8 cellular contexts compared by ENCODE assay signal in the genomic region with DNA sequence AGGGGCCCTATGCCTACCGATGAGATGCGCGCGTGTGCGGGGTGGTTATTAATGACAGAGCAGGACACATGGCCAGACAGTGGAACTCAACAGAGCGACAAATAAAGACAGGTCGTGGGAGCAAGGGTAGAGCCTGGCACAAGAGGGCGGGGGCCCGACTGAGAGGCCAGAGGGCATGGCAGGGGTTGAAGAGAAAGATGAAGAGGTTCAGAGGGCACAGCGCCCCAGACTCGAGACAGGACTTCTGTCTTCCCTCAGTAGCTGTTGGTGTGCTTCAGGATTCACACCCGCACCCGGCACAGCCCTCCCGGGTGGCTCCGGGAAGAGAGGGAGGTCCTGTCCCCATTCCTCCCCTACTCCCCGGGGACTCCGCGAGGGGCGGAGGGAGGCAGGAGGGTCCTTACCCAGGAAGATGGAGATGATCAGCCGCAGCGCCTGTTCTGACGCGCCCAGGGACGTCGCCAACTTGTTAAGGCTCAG. TPM values are rescaled to one million over a fixed set of nuclear protein-coding genes. Genes with fewer than 3 reads are reported as not detected.
DNase-seq lines count a peak whose midpoint lies in the region; ATAC-seq, FAIRE-seq and TF ChIP-seq lines count a peak whose summit lies in the region.

No MANE protein-coding gene starts in this region.

- dilution Hi-C loops in endothelial cell of umbilical vein (cut with MboI; ENCODE audit: extremely low pct_ligation_motif_present, low sequenced_read_pairs): no loop called here

- H3K4me3 Mint-ChIP-seq in nephron: peak overlapping the region; percentile 88 to 92 (median 91)

- TF ChIP-seq CTCF in RWPE1 (conservative IDR thresholded peaks at IDR 0.05; ENCODE audit: low read depth) (no peak), endothelial cell of umbilical vein (IDR thresholded peaks at IDR 0.05; ENCODE audit: extremely low read depth in 1 of 2, insufficient read depth in 1 of 2, low read depth in 1 of 2, low read length in 2 of 2) (no peak), nephron (IDR thresholded peaks at IDR 0.05; ENCODE audit: unreplicated experiment in 3 of 3) (no peak)

- no peaks in the 10 kb centered on the region for H3K9me3 ChIP-seq in endothelial cell of umbilical vein (replicated peaks; ENCODE audit: control insufficient read depth, insufficient read depth, low read length)

- H3K9me1 ChIP-seq in endothelial cell of umbilical vein (replicated peaks; ENCODE audit: control insufficient read depth, extremely low read depth, insufficient read depth, low read length): no peaks in the 10 kb centered on the region

- H3K4me2 ChIP-seq in endothelial cell of umbilical vein (ENCODE audit: insufficient read depth, low read length): peak overlapping the region; percentile 92

- peak overlapping the region; percentile 74 for H3K9ac ChIP-seq in endothelial cell of umbilical vein (replicated peaks; ENCODE audit: extremely low read depth, insufficient read depth, low read length)

- H3K36me3 ChIP-seq in endothelial cell of umbilical vein (ENCODE audit: control insufficient read depth in 2 of 2, extremely low read depth in 1 of 2, insufficient read depth in 2 of 2, low read length in 2 of 2): no peaks in the 10 kb centered on the region

- no peaks in the 10 kb centered on the region for H3K27me3 Mint-ChIP-seq in nephron (ENCODE audit: low read depth)

- H3K36me3 Mint-ChIP-seq in nephron (ENCODE audit: low read depth): peaks cover 14% of the 10 kb centered on the region

- H3K4me3 ChIP-seq in endothelial cell of umbilical vein (replicated peaks in 1 of 3; ENCODE audit: insufficient read depth in 1 of 3, low read depth in 1 of 3, low read length in 3 of 3): peak overlapping the region; percentile 72 to 98 (median 97)

- CTCF ChIA-PET in RWPE1 (lab: Yijun Ruan, JAX): interaction anchor here (0.7 to 1.2 kb wide), 4 partner anchors 10 to 176 kb away, joined by 3 to 6 read pairs (median 4); no protein-coding TSS in a partner anchor
- CTCF ChIA-PET in endothelial cell of umbilical vein (lab: Charles Lee): interaction anchor here (0.8 to 1.3 kb wide), 10 partner anchors 8 to 95 kb away, joined by 3 to 7 read pairs (median 4); no protein-coding TSS in a partner anchor

- no peaks in the 10 kb centered on the region for H3K79me2 ChIP-seq in endothelial cell of umbilical vein (ENCODE audit: control insufficient read depth, insufficient read depth, low read length)

- H3K27me3 ChIP-seq in endothelial cell of umbilical vein (ENCODE audit: control insufficient read depth in 2 of 2, insufficient read depth in 2 of 2, low read length in 2 of 2): no peaks in the 10 kb centered on the region

- no peaks in the 10 kb centered on the region for H4K20me1 ChIP-seq in endothelial cell of umbilical vein (replicated peaks; ENCODE audit: control insufficient read depth, extremely low read depth, insufficient read depth, low read length)

- peak in 2 of 3 donors; percentile 4 to 30 for DNase-seq in stimulated activated CD4-positive, alpha-beta T cell treated with anti-CD3 and anti-CD28 coated beads, TNF-alpha, amount 100 ng/mL, for 48 hours (ENCODE audit: low read depth in 3 of 3)
- no peak for DNase-seq in stimulated activated CD4-positive, alpha-beta T cell treated with anti-CD3 and anti-CD28 coated beads, Interleukin-2, amount 100 ng/mL, for 24 hours
- DNase-seq in RWPE1 (ENCODE audit: low spot score) (peak; percentile 32), endothelial cell of umbilical vein (ENCODE audit: low read depth, low spot score) (no peak), NCI-H187 treated with DMSO at 0.1 percent for 48 hours (lab: John Stamatoyannopoulos, UW) (no peak), NCI-H1694 treated with DMSO at 0.1 percent for 48 hours (lab: John Stamatoyannopoulos, UW) (no peak)

- FAIRE-seq in endothelial cell of umbilical vein (lab: Jason Lieb, UNC): no peak

- BruUV-seq in endothelial cell of umbilical vein (replicated peaks; lab: Mats Ljungman, UMichigan): no TSS peak

- H3K27ac ChIP-seq in RWPE1 (peak overlapping the region; percentile 89), endothelial cell of umbilical vein (ENCODE audit: insufficient read depth, low read depth, low read length) (peak overlapping the region; percentile 64)

- intact Hi-C loops in endothelial cell of umbilical vein (cut with micrococcal nuclease): loop anchor here (1.0 to 2.0 kb wide), 6 partner anchors 25 to 171 kb away; a partner anchor contains a TSS

- peak overlapping the region; percentile 71 to 97 (median 96) for H3K27ac Mint-ChIP-seq in nephron

- peaks cover 10% of the 10 kb centered on the region for H3K4me1 ChIP-seq in endothelial cell of umbilical vein (ENCODE audit: control insufficient read depth, extremely low read depth, insufficient read depth, low read length)

- peaks cover 31% of the 10 kb centered on the region for H3K4me1 Mint-ChIP-seq in nephron

- TF ChIP-seq POLR2A in endothelial cell of umbilical vein (IDR thresholded peaks at IDR 0.05; ENCODE audit: low read depth, low read length): no peak

- H2AFZ ChIP-seq in endothelial cell of umbilical vein (ENCODE audit: low read depth, low read length): peak overlapping the region; percentile 100

- peak; percentile 7 for ATAC-seq in HG03064 (IDR thresholded peaks at IDR 0.05; ENCODE audit: low read depth, unreplicated experiment)

- POLR2A ChIA-PET in RWPE1 (lab: Yijun Ruan, JAX; ENCODE audit: low non-redundant PET) (interaction anchor here (1.0 kb wide), 1 partner anchor 72 kb away, joined by 6 read pairs; no protein-coding TSS in a partner anchor), endothelial cell of umbilical vein (lab: Charles Lee) (interaction anchor here (1.2 kb wide), 1 partner anchor 74 kb away, joined by 6 read pairs; a partner anchor contains a TSS)

- no peaks in the 10 kb centered on the region for H3K9me3 Mint-ChIP-seq in nephron

TF ChIP-seq in endothelial cell of umbilical vein, 7 proteins besides CTCF, POLR2A, EP300 and RAD21:
- TF ChIP-seq GATA2 (IDR thresholded peaks at IDR 0.05; ENCODE audit: insufficient read depth, insufficient read length, low read depth, low read length) (no peak), MYC (IDR thresholded peaks at IDR 0.05; ENCODE audit: low read depth, low read length) (no peak)

RNA-seq across cellular contexts. Expression of a gene that starts 0.4 kb away (rescaled TPM):
- 29.3 and 29.5 TPM in 2 replicates for total RNA-seq in endothelial cell of umbilical vein
- 36.0 and 37.1 TPM in 2 replicates for polyA plus RNA-seq in endothelial cell of umbilical vein
- polyA plus RNA-seq in endothelial cell of umbilical vein (2011; cell fraction: cytosol; rRNA removed): 26.7 and 28.1 TPM in 2 replicates
- polyA plus RNA-seq in endothelial cell of umbilical vein (2011; cell fraction: nucleus; rRNA removed): 38.6 and 44.9 TPM in 2 replicates
- 24.6 and 27.9 TPM in 2 replicates for polyA plus RNA-seq in endothelial cell of umbilical vein (2012)
- polyA minus RNA-seq in endothelial cell of umbilical vein: 42.7 and 48.0 TPM in 2 replicates
- 32.2 TPM for polyA minus RNA-seq in endothelial cell of umbilical vein (2011; cell fraction: cytosol; rRNA and poly(A)+ RNA removed)
- 22.0 and 28.3 TPM in 2 replicates for polyA minus RNA-seq in endothelial cell of umbilical vein (2011; cell fraction: nucleus; rRNA and poly(A)+ RNA removed)

RNA-seq across cellular contexts. Expression of a gene that starts 42.6 kb away (rescaled TPM):
- total RNA-seq in endothelial cell of umbilical vein: 0.38 and 0.83 TPM in 2 replicates
- 0.16 and 0.32 TPM in 2 replicates for polyA plus RNA-seq in endothelial cell of umbilical vein
- 0.09 and 0.21 TPM in 2 replicates for polyA plus RNA-seq in endothelial cell of umbilical vein (2011; cell fraction: cytosol; rRNA removed)
- polyA plus RNA-seq in endothelial cell of umbilical vein (2011; cell fraction: nucleus; rRNA removed): 2.5 and 2.8 TPM in 2 replicates
- 0.63 and 0.98 TPM in 2 replicates for polyA plus RNA-seq in endothelial cell of umbilical vein (2012)
- polyA minus RNA-seq in endothelial cell of umbilical vein: 0.55 and 1.3 TPM in 2 replicates
- 2.6 TPM for polyA minus RNA-seq in endothelial cell of umbilical vein (2011; cell fraction: cytosol; rRNA and poly(A)+ RNA removed)
- 0.58 and 1.4 TPM in 2 replicates for polyA minus RNA-seq in endothelial cell of umbilical vein (2011; cell fraction: nucleus; rRNA and poly(A)+ RNA removed)

RNA-seq across cellular contexts. Expression of a gene that starts 47.2 kb away (rescaled TPM):
- 54.7 and 56.6 TPM in 2 replicates for total RNA-seq in endothelial cell of umbilical vein
- 32.7 and 57.7 TPM in 2 replicates for polyA plus RNA-seq in endothelial cell of umbilical vein
- polyA plus RNA-seq in endothelial cell of umbilical vein (2011; cell fraction: cytosol; rRNA removed): 47.5 and 57.5 TPM in 2 replicates
- 31.5 and 55.2 TPM in 2 replicates for polyA plus RNA-seq in endothelial cell of umbilical vein (2011; cell fraction: nucleus; rRNA removed)
- 62.5 and 99.6 TPM in 2 replicates for polyA plus RNA-seq in endothelial cell of umbilical vein (2012)
- polyA minus RNA-seq in endothelial cell of umbilical vein: 27.0 and 29.6 TPM in 2 replicates
- 34.5 TPM for polyA minus RNA-seq in endothelial cell of umbilical vein (2011; cell fraction: cytosol; rRNA and poly(A)+ RNA removed)
- 14.6 and 20.9 TPM in 2 replicates for polyA minus RNA-seq in endothelial cell of umbilical vein (2011; cell fraction: nucleus; rRNA and poly(A)+ RNA removed)

RNA-seq across cellular contexts. Expression of a gene that starts 47.4 kb away (rescaled TPM):
- total RNA-seq in endothelial cell of umbilical vein: 231 and 244 TPM in 2 replicates
- polyA plus RNA-seq in endothelial cell of umbilical vein: 390 and 409 TPM in 2 replicates
- polyA plus RNA-seq in endothelial cell of umbilical vein (2011; cell fraction: cytosol; rRNA removed): 430 and 447 TPM in 2 replicates
- 271 and 280 TPM in 2 replicates for polyA plus RNA-seq in endothelial cell of umbilical vein (2011; cell fraction: nucleus; rRNA removed)
- polyA plus RNA-seq in endothelial cell of umbilical vein (2012): 246 and 260 TPM in 2 replicates
- 176 and 178 TPM in 2 replicates for polyA minus RNA-seq in endothelial cell of umbilical vein
- polyA minus RNA-seq in endothelial cell of umbilical vein (2011; cell fraction: cytosol; rRNA and poly(A)+ RNA removed): 134 TPM
- polyA minus RNA-seq in endothelial cell of umbilical vein (2011; cell fraction: nucleus; rRNA and poly(A)+ RNA removed): 66.9 and 67.4 TPM in 2 replicates

Comparison
In these comparisons a context has a peak if more than half of its experiments do, and no peak if none do; other contexts are left out.
1. DNase-seq: peak in stimulated activated CD4-positive, alpha-beta T cell treated with anti-CD3 and anti-CD28 coated beads, TNF-alpha, amount 100 ng/mL, for 48 hours (2 of 3) and RWPE1 (single experiment); none in stimulated activated CD4-positive, alpha-beta T cell treated with anti-CD3 and anti-CD28 coated beads, Interleukin-2, amount 100 ng/mL, for 24 hours (0 of 2), endothelial cell of umbilical vein (single experiment), NCI-H187 treated with DMSO at 0.1 percent for 48 hours (single experiment) and NCI-H1694 treated with DMSO at 0.1 percent for 48 hours (single experiment).